8 cellular contexts compared by ENCODE assay signal in genomic region chr19:57320180-57321084, GRCh38. TPM values are rescaled to one million over a fixed set of nuclear protein-coding genes. Genes with fewer than 3 reads are reported as not detected.
A peak's percentile ranks its signal among the peaks of the same experiment; 100 is the strongest.
DNase-seq lines count a peak whose midpoint lies in the region; TF ChIP-seq lines count a peak whose summit lies in the region.

Gene ZNF543 (plus strand): TSS chr19:57320472. CDS start chr19:57320854, 382 bp downstream.

- no peaks in the 10 kb centered on the region for H3K27me3 ChIP-seq in GM06990 (replicated peaks; ENCODE audit: control insufficient read depth, insufficient read depth, low read length)

- H3K4me1 Mint-ChIP-seq in HFFc6 (ENCODE audit: low read depth) = peaks cover 28% of the 10 kb centered on the region

- H3K4me3 ChIP-seq in GM06990 (replicated peaks; ENCODE audit: low read depth, low read length) (peak within 1 kb of the TSS; percentile 74), NB4 (ENCODE audit: low read depth, low read length) (peak within 1 kb of the TSS; percentile 83)

- H3K27me3 Mint-ChIP-seq in HFFc6 (ENCODE audit: insufficient read depth) = peaks cover 8% of the 10 kb centered on the region

- H3K4me3 Mint-ChIP-seq in HFFc6 = peak within 1 kb of the TSS; percentile 98

- peak within 1 kb of the TSS; percentile 96 for H3K27ac Mint-ChIP-seq in HFFc6

- no peaks in the 10 kb centered on the region for H3K9me3 Mint-ChIP-seq in HFFc6

- H3K36me3 ChIP-seq in GM06990 (ENCODE audit: control insufficient read depth, insufficient read depth, low read length) = peaks cover 5% of the 10 kb centered on the region

- TF ChIP-seq POLR2A in NB4 (IDR thresholded peaks at IDR 0.05; ENCODE audit: extremely low read depth, insufficient read length) = peak; percentile 67

- peaks cover 13% of the 10 kb centered on the region for H3K36me3 Mint-ChIP-seq in HFFc6 (ENCODE audit: low read depth)

- DNase-seq in GM06990 (ENCODE audit: extremely low read depth, insufficient read length) (peak; percentile 94), HFFc6 (peak; percentile 92), NB4 (ENCODE audit: low read depth) (peak; percentile 94), SK-N-DZ (ENCODE audit: low spot score) (peak; percentile 90), globus pallidus (ENCODE audit: low spot score) (peak; percentile 95), non-pigmented ciliary epithelial cell (ENCODE audit: low read depth) (peak; percentile 79), superior temporal gyrus (ENCODE audit: extremely low spot score) (peak; percentile 98)
- DNase-seq in activated naive CD4-positive, alpha-beta T cell treated with anti-CD3 and anti-CD28 coated beads, Interleukin-2, amount 50 U/mL, for 16 hours = peak; percentile 94

- TF ChIP-seq CTCF in GM06990 (IDR thresholded peaks at IDR 0.05; ENCODE audit: insufficient read depth, low read length, poor library complexity, severe bottlenecking) (no peak), HFFc6 (IDR thresholded peaks at IDR 0.05) (peak; percentile 30), NB4 (IDR thresholded peaks at IDR 0.05; ENCODE audit: low read depth, low read length) (no peak)

RNA-seq across cellular contexts. Expression of gene ZNF543, which starts in this region (rescaled TPM):
- total RNA-seq in HFFc6 (2021; fragmentation: NEBNext Ultra II Directional; extraction: Animal tissue kit (Norgen Biotek cat#: 25700)) = 1 to 10 TPM; 4.6 to 5.2 (median 4.8) TPM
- polyA plus RNA-seq in SK-N-DZ (2014; cell fraction: cytosol; rRNA removed) = 4.7 and 6.2 TPM in 2 replicates
- 3.0 and 3.5 TPM in 2 replicates for polyA plus RNA-seq in SK-N-DZ (2014; cell fraction: nucleus; rRNA removed)

Comparison
In these comparisons a context has a peak if more than half of its experiments do, and no peak if none do; other contexts are left out.
1. Peak in every context shown above with its lines: DNase-seq and H3K4me3 ChIP-seq.